ENCODE assay signal across 29 cellular contexts in the genomic region with DNA sequence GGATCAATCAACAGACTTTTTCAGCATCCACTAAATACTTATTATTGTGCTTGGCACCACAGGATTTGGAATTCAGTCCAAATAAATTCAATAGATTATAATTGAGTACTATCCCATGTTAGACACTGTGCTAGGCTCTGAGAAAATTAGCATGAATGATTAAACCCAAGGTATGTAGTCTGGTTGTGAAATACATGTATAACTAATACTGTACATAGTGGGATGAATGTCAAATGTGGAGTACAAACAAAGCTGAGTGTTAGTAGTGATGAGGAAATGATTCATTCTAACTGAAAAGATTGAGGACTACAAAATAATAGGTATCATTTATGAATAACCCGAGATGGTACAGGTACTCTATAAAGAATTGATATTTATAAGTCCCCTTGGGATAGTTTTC.
DNase-seq lines count a peak whose midpoint lies in the region; TF ChIP-seq lines count a peak whose summit lies in the region.
"Had no signal": no experiment of that assay in that cellular context is flagged by ENCODE, and none has a peak within 500 bp of the region (broad histone marks: within the 10 kb centered on the region; RNA-seq: fewer than 3 reads in every experiment).

No MANE protein-coding gene starts in this region.

- H3K4me3 Mint-ChIP-seq in activated naive CD4-positive, alpha-beta T cell treated with anti-CD3 and anti-CD28 coated beads, Interleukin-2, amount 10 ng/mL, durations not matched to agents 7 days and 5 days = no peak overlapping the region
- H3K4me3 Mint-ChIP-seq: activated CD8-positive, alpha-beta memory T cell treated with anti-CD3 and anti-CD28 coated beads, Interleukin-2, amount 10 ng/mL, durations not matched to agents 7 days and 5 days; activated naive CD4-positive, alpha-beta T cell treated with anti-CD3 and anti-CD28 coated beads, Interleukin-2, amount 50 U/mL, for 24 hours; activated T-cell treated with anti-CD3 and anti-CD28 coated beads, Interleukin-2, amount 50 U/mL, for 72 hours; CD4-positive, CD25-positive, alpha-beta regulatory T cell; HFFc6; nephron progenitor cell had no signal

- H3K9ac ChIP-seq in adipocyte (ENCODE audit: low read length) = no peak overlapping the region
- H3K9ac ChIP-seq: KMS-11, parathyroid adenoma, SK-N-SH had no signal

- CTCF ChIA-PET in activated naive CD4-positive, alpha-beta T cell treated with anti-CD3 and anti-CD28 coated beads, Interleukin-2, amount 10 ng/mL, durations not matched to agents 7 days and 5 days (lab: Charles Lee) = no interaction called here

- H3K9me3 Mint-ChIP-seq in activated naive CD4-positive, alpha-beta T cell treated with anti-CD3 and anti-CD28 coated beads, Interleukin-2, amount 10 ng/mL, durations not matched to agents 7 days and 5 days = peaks cover 23% of the 10 kb centered on the region
- H3K9me3 Mint-ChIP-seq: activated naive CD4-positive, alpha-beta T cell treated with anti-CD3 and anti-CD28 coated beads, Interleukin-2, amount 50 U/mL, for 24 hours had no signal

- H3K4me1 ChIP-seq in adipocyte (ENCODE audit: control insufficient read depth, insufficient read depth, low read length) = peaks cover 20% of the 10 kb centered on the region
- H3K4me1 ChIP-seq: ascending aorta, esophagus muscularis mucosa, right lobe of liver had no signal

- no peaks in the 10 kb centered on the region for H3K27me3 Mint-ChIP-seq in activated naive CD4-positive, alpha-beta T cell treated with anti-CD3 and anti-CD28 coated beads, Interleukin-2, amount 10 ng/mL, durations not matched to agents 7 days and 5 days
- H3K27me3 Mint-ChIP-seq: activated CD8-positive, alpha-beta memory T cell treated with anti-CD3 and anti-CD28 coated beads, Interleukin-2, amount 10 ng/mL, durations not matched to agents 7 days and 5 days; activated naive CD4-positive, alpha-beta T cell treated with anti-CD3 and anti-CD28 coated beads, Interleukin-2, amount 50 U/mL, for 24 hours; CD4-positive, CD25-positive, alpha-beta regulatory T cell had no signal

- no peaks in the 10 kb centered on the region for H3K9me3 ChIP-seq in adipocyte (ENCODE audit: control insufficient read depth, low read length)
- H3K9me3 ChIP-seq: ascending aorta, esophagus muscularis mucosa, right lobe of liver, SK-N-SH, thyroid gland had no signal

- H3K36me3 ChIP-seq in adipocyte (ENCODE audit: control insufficient read depth, insufficient read depth, low read length, severe bottlenecking) = no peaks in the 10 kb centered on the region
- H3K36me3 ChIP-seq: ascending aorta, esophagus muscularis mucosa, right lobe of liver, thyroid gland had no signal

- peak; percentile 59 for DNase-seq in HT1080 (ENCODE audit: low read depth)
- DNase-seq in adipocyte (ENCODE audit: low read depth) = peak; percentile 27
- peak; percentile 51 for DNase-seq in fibroblast of mammary gland (ENCODE audit: low read depth)
- no peak for DNase-seq in activated naive CD4-positive, alpha-beta T cell treated with anti-CD3 and anti-CD28 coated beads, Interleukin-2, amount 10 ng/mL, durations not matched to agents 7 days and 5 days
- DNase-seq in foreskin melanocyte = no peak
- DNase-seq in NOMO-1 treated with DMSO at 0.1 percent for 48 hours (lab: John Stamatoyannopoulos, UW; ENCODE audit: unreplicated experiment) = no peak
- DNase-seq in HUDEP-2 (lab: John Stamatoyannopoulos, UW; ENCODE audit: unreplicated experiment in 76 of 76) = no peak
- DNase-seq: activated CD4-positive, alpha-beta T cell treated with anti-CD3 and anti-CD28 coated beads, Interleukin-2, amount 50 U/mL, for 1 hour; activated CD8-positive, alpha-beta memory T cell treated with anti-CD3 and anti-CD28 coated beads, Interleukin-2, amount 10 ng/mL, durations not matched to agents 7 days and 5 days; activated T-cell treated with anti-CD3 and anti-CD28 coated beads, Interleukin-2, amount 50 U/mL, for 72 hours; CD4-positive, CD25-positive, alpha-beta regulatory T cell; HFFc6; kidney; MV-4-11; NCI-H1694; NCI-H526 treated with DMSO at 0.1 percent for 48 hours; nephron progenitor cell; right lobe of liver; RPMI8226; SK-N-SH; stimulated activated naive CD8-positive, alpha-beta T cell treated with anti-CD3 and anti-CD28 coated beads, Interleukin-15, Interleukin-2, amounts not matched to agents 100 U/mL and 50 U/mL, for 24 hours; T-helper 2 cell; thyroid gland had no signal

- no peaks in the 10 kb centered on the region for H3K27me3 ChIP-seq in adipocyte (replicated peaks; ENCODE audit: control insufficient read depth, insufficient read depth, low read length)
- H3K27me3 ChIP-seq: ascending aorta, esophagus muscularis mucosa, right lobe of liver, thyroid gland had no signal

- no peaks in the 10 kb centered on the region for H3K36me3 Mint-ChIP-seq in activated naive CD4-positive, alpha-beta T cell treated with anti-CD3 and anti-CD28 coated beads, Interleukin-2, amount 10 ng/mL, durations not matched to agents 7 days and 5 days
- H3K36me3 Mint-ChIP-seq: activated CD8-positive, alpha-beta memory T cell treated with anti-CD3 and anti-CD28 coated beads, Interleukin-2, amount 10 ng/mL, durations not matched to agents 7 days and 5 days; activated naive CD4-positive, alpha-beta T cell treated with anti-CD3 and anti-CD28 coated beads, Interleukin-2, amount 50 U/mL, for 24 hours; CD4-positive, CD25-positive, alpha-beta regulatory T cell had no signal

- H3K4me3 ChIP-seq in adipocyte (ENCODE audit: low read length) (no peak overlapping the region), fibroblast of mammary gland (ENCODE audit: control insufficient read depth, low read depth, low read length) (no peak overlapping the region)
- H3K4me3 ChIP-seq: ascending aorta, esophagus muscularis mucosa, lung, right lobe of liver, thyroid gland had no signal

- no peak overlapping the region for H3K27ac Mint-ChIP-seq in activated naive CD4-positive, alpha-beta T cell treated with anti-CD3 and anti-CD28 coated beads, Interleukin-2, amount 10 ng/mL, durations not matched to agents 7 days and 5 days
- H3K27ac Mint-ChIP-seq: activated CD8-positive, alpha-beta memory T cell treated with anti-CD3 and anti-CD28 coated beads, Interleukin-2, amount 10 ng/mL, durations not matched to agents 7 days and 5 days; activated naive CD4-positive, alpha-beta T cell treated with anti-CD3 and anti-CD28 coated beads, Interleukin-2, amount 50 U/mL, for 24 hours; activated T-cell treated with anti-CD3 and anti-CD28 coated beads, Interleukin-2, amount 50 U/mL, for 72 hours; CD4-positive, CD25-positive, alpha-beta regulatory T cell; HFFc6; nephron progenitor cell had no signal

- no peak for TF ChIP-seq CTCF in fibroblast of mammary gland (conservative IDR thresholded peaks at IDR 0.05; ENCODE audit: control insufficient read depth, insufficient read depth, low read depth, low read length)

- no peaks in the 10 kb centered on the region for H3K4me1 Mint-ChIP-seq in activated naive CD4-positive, alpha-beta T cell treated with anti-CD3 and anti-CD28 coated beads, Interleukin-2, amount 10 ng/mL, durations not matched to agents 7 days and 5 days
- H3K4me1 Mint-ChIP-seq: activated CD8-positive, alpha-beta memory T cell treated with anti-CD3 and anti-CD28 coated beads, Interleukin-2, amount 10 ng/mL, durations not matched to agents 7 days and 5 days; activated naive CD4-positive, alpha-beta T cell treated with anti-CD3 and anti-CD28 coated beads, Interleukin-2, amount 50 U/mL, for 24 hours; CD4-positive, CD25-positive, alpha-beta regulatory T cell; nephron progenitor cell had no signal

Comparison
In these comparisons a context has a peak if more than half of its experiments do, and no peak if none do; other contexts are left out.
1. DNase-seq: peak in HT1080 (single experiment), adipocyte (single experiment) and fibroblast of mammary gland (single experiment); none in activated naive CD4-positive, alpha-beta T cell treated with anti-CD3 and anti-CD28 coated beads, Interleukin-2, amount 10 ng/mL, durations not matched to agents 7 days and 5 days (single experiment), foreskin melanocyte (single experiment), NOMO-1 treated with DMSO at 0.1 percent for 48 hours (single experiment) and HUDEP-2 (0 of 76).